In the genomic region with DNA sequence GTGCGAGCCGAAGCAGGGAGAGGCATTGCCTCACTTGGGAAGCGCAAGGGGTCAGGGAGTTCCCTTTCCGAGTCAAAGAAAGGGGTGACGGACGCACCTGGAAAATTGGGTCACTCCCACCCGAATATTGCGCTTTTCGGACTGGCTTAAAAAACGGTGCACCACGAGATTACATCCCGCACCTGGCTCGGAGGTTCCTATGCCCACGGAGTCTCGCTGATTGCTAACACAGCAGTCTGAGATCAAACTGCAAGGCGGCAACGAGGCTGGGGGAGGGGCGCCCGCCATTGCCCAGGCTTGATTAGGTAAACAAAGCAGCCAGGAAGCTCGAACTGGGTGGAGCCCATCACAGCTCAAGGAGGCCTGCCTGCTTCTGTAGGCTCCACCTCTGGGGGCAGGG, we compare ENCODE assay signal across 6 cellular contexts.
A peak's percentile ranks its signal among the peaks of the same experiment; 100 is the strongest.
DNase-seq lines count a peak whose midpoint lies in the region; ATAC-seq, FAIRE-seq and TF ChIP-seq lines count a peak whose summit lies in the region.
"Not testable (repeated sequence)": the region's sequence is repeated elsewhere in the genome, so short reads cannot be mapped to it uniquely, and the experiment has no call there.

No MANE protein-coding gene starts in this region.

- CTCF ChIA-PET in Caco-2 (lab: Charles Lee); PC-9 (lab: Charles Lee): not testable (repeated sequence)

- not testable (repeated sequence) for H3K36me3 ChIP-seq in Caco-2 (ENCODE audit: control insufficient read depth, insufficient read depth, low read length); HUES6 (ENCODE audit: control insufficient read depth, insufficient read depth, low read length); PC-9 (ENCODE audit: low read depth); RWPE2 (ENCODE audit: low read depth); kidney (ENCODE audit: control insufficient read depth in 1 of 2, insufficient read depth in 2 of 2, low read length in 2 of 2)

- POLR2A ChIA-PET in Caco-2 (lab: Charles Lee); PC-9 (lab: Charles Lee; ENCODE audit: unreplicated experiment): not testable (repeated sequence)

- FAIRE-seq in kidney (lab: Jason Lieb, UNC) = not testable (repeated sequence)

- H3K27ac Mint-ChIP-seq in Caco-2 (ENCODE audit: unreplicated experiment) = peak overlapping the region; percentile 94

- peak overlapping the region; percentile 77 for H2AFZ ChIP-seq in PC-9

- H3K9ac ChIP-seq in HUES6 (ENCODE audit: low read length) = peak overlapping the region; percentile 39
- H3K9ac ChIP-seq in kidney (ENCODE audit: low read length in 2 of 2) = not testable (repeated sequence)

- H4K20me1 ChIP-seq in PC-9 (ENCODE audit: insufficient read depth) = not testable (repeated sequence)

- peak overlapping the region; percentile 71; the same call in 1 of the 2 replicates for H3K4me2 ChIP-seq in PC-9

- DNase-seq in Caco-2 = peak; percentile 16 to 36
- DNase-seq in NCI-H146 (lab: John Stamatoyannopoulos, UW) = peak; percentile 10
- DNase-seq in PC-9 = peak in 1 of 2 experiments; percentile 47
- not testable (repeated sequence) for DNase-seq in RWPE2 (ENCODE audit: low spot score)
- peak; percentile 32 for DNase-seq in kidney

- H3K9me3 ChIP-seq in Caco-2; HUES6 (ENCODE audit: control insufficient read depth, insufficient read depth, low read depth, low read length); PC-9 (ENCODE audit: insufficient read depth, low read depth); RWPE2 (ENCODE audit: severe bottlenecking); kidney (ENCODE audit: control insufficient read depth in 1 of 2, low read length in 2 of 2): not testable (repeated sequence)

- not testable (repeated sequence) for TF ChIP-seq CTCF in Caco-2 (IDR thresholded peaks at IDR 0.05; ENCODE audit: insufficient read depth in 1 of 2, low read depth in 1 of 2, low read length in 1 of 2, severe bottlenecking in 1 of 2, unreplicated experiment in 1 of 2); PC-9 (conservative IDR thresholded peaks at IDR 0.05); RWPE2 (IDR thresholded peaks at IDR 0.05; ENCODE audit: poor library complexity, severe bottlenecking); kidney (IDR thresholded peaks at IDR 0.05; ENCODE audit: borderline replicate concordance, extremely low read depth, insufficient read depth)

- ATAC-seq in RWPE2 (ENCODE audit: low read depth) = not testable (repeated sequence)

- H3K4me1 Mint-ChIP-seq in Caco-2 (ENCODE audit: low read depth, unreplicated experiment) = not testable (repeated sequence)

- not testable (repeated sequence) for H3K36me3 Mint-ChIP-seq in Caco-2 (ENCODE audit: insufficient read depth, unreplicated experiment)

- H3K9me2 ChIP-seq in PC-9 (ENCODE audit: insufficient read depth) = not testable (repeated sequence)

- not testable (repeated sequence) for H3K27ac ChIP-seq in HUES6 (ENCODE audit: low read depth, low read length); PC-9; RWPE2 (ENCODE audit: poor library complexity, severe bottlenecking); kidney (ENCODE audit: low read depth in 2 of 2, low read length in 2 of 2)

- H3K27me3 ChIP-seq in Caco-2 (replicated peaks; ENCODE audit: control insufficient read depth, insufficient read depth, low read length); HUES6 (ENCODE audit: control insufficient read depth, insufficient read depth, low read length); PC-9 (ENCODE audit: insufficient read depth, low read depth); RWPE2 (ENCODE audit: insufficient read depth, poor library complexity, severe bottlenecking): not testable (repeated sequence)

- not testable (repeated sequence) for H3K79me2 ChIP-seq in PC-9 (ENCODE audit: low read depth)

- H3K4me3 ChIP-seq in Caco-2 (ENCODE audit: low read depth, low read length) (peak overlapping the region; percentile 41), HUES6 (ENCODE audit: low read depth, low read length) (peak overlapping the region; percentile 35; the same call in 1 of the 2 replicates), PC-9 (peak overlapping the region; percentile 68; the same call in 1 of the 2 replicates), RWPE2 (ENCODE audit: severe bottlenecking) (peak overlapping the region; percentile 15)
- H3K4me3 ChIP-seq in kidney (ENCODE audit: low read length in 2 of 2) = not testable (repeated sequence)

- intact Hi-C loops in Caco-2 (cut with micrococcal nuclease; ENCODE audit: unreplicated experiment); PC-9 (cut with micrococcal nuclease; ENCODE audit: unreplicated experiment); kidney (cut with DNase I): not testable (repeated sequence)

- not testable (repeated sequence) for H3K4me1 ChIP-seq in Caco-2; HUES6 (ENCODE audit: control insufficient read depth, insufficient read depth, low read length); PC-9 (replicated peaks; ENCODE audit: insufficient read depth); RWPE2 (ENCODE audit: insufficient read depth, poor library complexity, severe bottlenecking); kidney (ENCODE audit: control insufficient read depth in 1 of 2, insufficient read depth in 1 of 2, low read depth in 1 of 2, low read length in 2 of 2)

- H3F3A ChIP-seq in PC-9 (ENCODE audit: insufficient read depth, low read depth) = not testable (repeated sequence)

- not testable (repeated sequence) for H3K27me3 Mint-ChIP-seq in Caco-2 (ENCODE audit: insufficient read depth, unreplicated experiment)

- peak overlapping the region; percentile 84 for H3K4me3 Mint-ChIP-seq in Caco-2 (ENCODE audit: unreplicated experiment)

- H3K9me3 Mint-ChIP-seq in Caco-2 (ENCODE audit: unreplicated experiment) = not testable (repeated sequence)

- TSS peak; percentile 58 for BruUV-seq in Caco-2 (replicated peaks; lab: Mats Ljungman, UMichigan)
- TSS peak; percentile 24 for BruUV-seq in PC-9 (replicated peaks; lab: Mats Ljungman, UMichigan)
